ENCODE assay signal across 8 cellular contexts in genomic region chr10:11741608-11742007, GRCh38. TPM values are rescaled to one million over a fixed set of nuclear protein-coding genes. Genes with fewer than 3 reads are reported as not detected.
DNase-seq lines count a peak whose midpoint lies in the region; FAIRE-seq and TF ChIP-seq lines count a peak whose summit lies in the region.

No MANE protein-coding gene starts in this region.

- peaks cover 4% of the 10 kb centered on the region for H3K36me3 Mint-ChIP-seq in activated T-helper 2 cell treated with anti-CD3 and anti-CD28 coated beads, Interferon-gamma antibody, Interleukin-2, Interleukin-4, amounts not matched to agents 10 μg/mL and 5 μg/mL and 100 μg/mL, durations not matched to agents 14 hours and 24 hours and 36 hours (ENCODE audit: low read depth)

- H3K27ac ChIP-seq in left ventricle myocardium inferior (replicated peaks) (peak overlapping the region; percentile 94), muscle layer of duodenum (ENCODE audit: low read length) (no peak overlapping the region), vagina (no peak overlapping the region)

- peaks cover 27% of the 10 kb centered on the region for H3K27me3 Mint-ChIP-seq in activated T-helper 2 cell treated with anti-CD3 and anti-CD28 coated beads, Interferon-gamma antibody, Interleukin-2, Interleukin-4, amounts not matched to agents 10 μg/mL and 5 μg/mL and 100 μg/mL, durations not matched to agents 14 hours and 24 hours and 36 hours (ENCODE audit: low read depth)

- H3K4me1 Mint-ChIP-seq in activated T-helper 2 cell treated with anti-CD3 and anti-CD28 coated beads, Interferon-gamma antibody, Interleukin-2, Interleukin-4, amounts not matched to agents 10 μg/mL and 5 μg/mL and 100 μg/mL, durations not matched to agents 14 hours and 24 hours and 36 hours (ENCODE audit: low read depth): no peaks in the 10 kb centered on the region

- TF ChIP-seq CTCF in left ventricle myocardium inferior (IDR thresholded peaks at IDR 0.05; ENCODE audit: borderline replicate concordance): no peak
- no peak for TF ChIP-seq CTCF in bronchial epithelial cell (IDR thresholded peaks at IDR 0.05; ENCODE audit: insufficient read depth, low read length, severe bottlenecking)
- no peak for TF ChIP-seq CTCF in vagina (IDR thresholded peaks at IDR 0.05)

- TF ChIP-seq POLR2A in vagina (IDR thresholded peaks at IDR 0.05): no peak

- no peak overlapping the region for H3K4me3 Mint-ChIP-seq in activated T-helper 2 cell treated with anti-CD3 and anti-CD28 coated beads, Interferon-gamma antibody, Interleukin-2, Interleukin-4, amounts not matched to agents 10 μg/mL and 5 μg/mL and 100 μg/mL, durations not matched to agents 14 hours and 24 hours and 36 hours (ENCODE audit: low read depth)

- H3K4me3 ChIP-seq in left ventricle myocardium inferior (peak overlapping the region; percentile 76), bronchial epithelial cell (ENCODE audit: low read depth, low read length) (peak overlapping the region; percentile 62), muscle layer of duodenum (ENCODE audit: low read depth in 1 of 2, low read length in 2 of 2) (peak overlapping the region; percentile 48 to 64), vagina (peak overlapping the region; percentile 53 to 77)

- no peak for FAIRE-seq in bronchial epithelial cell (lab: Jason Lieb, UNC)

- no peaks in the 10 kb centered on the region for H3K9me3 ChIP-seq in left ventricle myocardium inferior (replicated peaks)
- no peaks in the 10 kb centered on the region for H3K9me3 ChIP-seq in muscle layer of duodenum (ENCODE audit: control insufficient read depth in 1 of 2, low read length in 2 of 2)
- no peaks in the 10 kb centered on the region for H3K9me3 ChIP-seq in vagina

- intact Hi-C loops in left ventricle myocardium inferior (cut with micrococcal nuclease) (no loop called here), cardiac septum (cut with DNase I) (loop anchor here (5.0 kb wide), 1 partner anchor 224 kb away; no protein-coding TSS in a partner anchor), vagina (cut with DNase I) (loop anchor here (5.0 kb wide), 1 partner anchor 129 kb away; the partner anchor contains the start of gene USP6NL)
- intact Hi-C loops in activated T-helper 2 cell treated with anti-CD3 and anti-CD28 coated beads, Interferon-gamma antibody, Interleukin-2, Interleukin-4, amounts not matched to agents 10 μg/mL and 5 μg/mL and 100 μg/mL, durations not matched to agents 14 hours and 24 hours and 36 hours (cut with micrococcal nuclease): no loop called here

- H3K4me1 ChIP-seq in left ventricle myocardium inferior (peaks cover 47% of the 10 kb centered on the region), muscle layer of duodenum (ENCODE audit: control insufficient read depth in 1 of 2, insufficient read depth in 2 of 2, low read length in 2 of 2) (peaks cover 0 to 11% of the 10 kb centered on the region in 2 donors), vagina (peaks cover 10% of the 10 kb centered on the region)

- peaks cover 5% of the 10 kb centered on the region for H3K9me3 Mint-ChIP-seq in activated T-helper 2 cell treated with anti-CD3 and anti-CD28 coated beads, Interferon-gamma antibody, Interleukin-2, Interleukin-4, amounts not matched to agents 10 μg/mL and 5 μg/mL and 100 μg/mL, durations not matched to agents 14 hours and 24 hours and 36 hours

- no peak for DNase-seq in left ventricle myocardium inferior
- no peak for DNase-seq in cardiac septum (ENCODE audit: low spot score)
- no peak for DNase-seq in bronchial epithelial cell (ENCODE audit: low read depth)
- DNase-seq in vagina (ENCODE audit: extremely low spot score in 2 of 2): no peak
- no peak for DNase-seq in activated T-helper 2 cell treated with anti-CD3 and anti-CD28 coated beads, Interferon-gamma antibody, Interleukin-2, Interleukin-4, amounts not matched to agents 10 μg/mL and 5 μg/mL and 100 μg/mL, durations not matched to agents 14 hours and 24 hours and 36 hours (ENCODE audit: low spot score)
- no peak for DNase-seq in NCI-H2029 treated with DMSO at 0.1 percent for 48 hours (lab: John Stamatoyannopoulos, UW)
- no peak for DNase-seq in activated CD4-positive, alpha-beta T cell treated with anti-CD3 and anti-CD28 coated beads for 48 hours

- H3K27me3 ChIP-seq in left ventricle myocardium inferior (ENCODE audit: low read depth): peaks cover 13% of the 10 kb centered on the region
- H3K27me3 ChIP-seq in bronchial epithelial cell (ENCODE audit: control insufficient read depth, insufficient read depth, low read length): no peaks in the 10 kb centered on the region
- H3K27me3 ChIP-seq in muscle layer of duodenum (ENCODE audit: low read depth, low read length): no peaks in the 10 kb centered on the region
- no peaks in the 10 kb centered on the region for H3K27me3 ChIP-seq in vagina

- H3K36me3 ChIP-seq in left ventricle myocardium inferior (no peaks in the 10 kb centered on the region), bronchial epithelial cell (ENCODE audit: control insufficient read depth, insufficient read depth, low read length) (no peaks in the 10 kb centered on the region), muscle layer of duodenum (ENCODE audit: control insufficient read depth in 1 of 2, insufficient read depth in 2 of 2, low read length in 2 of 2) (no peaks in the 10 kb centered on the region), vagina (no peaks in the 10 kb centered on the region)

- no peak overlapping the region for H3K27ac Mint-ChIP-seq in activated T-helper 2 cell treated with anti-CD3 and anti-CD28 coated beads, Interferon-gamma antibody, Interleukin-2, Interleukin-4, amounts not matched to agents 10 μg/mL and 5 μg/mL and 100 μg/mL, durations not matched to agents 14 hours and 24 hours and 36 hours

RNA-seq across cellular contexts. Expression of gene ECHDC3, which starts 0.6 kb away (rescaled TPM):
- total RNA-seq in left ventricle myocardium inferior (88.5 TPM), cardiac septum (35.1 TPM), bronchial epithelial cell (1.6 and 10.0 TPM in 2 replicates), vagina (44.2 TPM)
- 0.23 TPM in 1 of 2 replicates, not detected in the other for total RNA-seq in activated T-helper 2 cell treated with anti-CD3 and anti-CD28 coated beads, Interferon-gamma antibody, Interleukin-2, Interleukin-4, amounts not matched to agents 10 μg/mL and 5 μg/mL and 100 μg/mL, durations not matched to agents 14 hours and 24 hours and 36 hours

Comparison
In these comparisons a context has a peak if more than half of its experiments do, and no peak if none do; other contexts are left out.
1. intact Hi-C loops: an anchor here in cardiac septum (5.0 kb wide) and vagina (5.0 kb wide); none called in left ventricle myocardium inferior and activated T-helper 2 cell treated with anti-CD3 and anti-CD28 coated beads, Interferon-gamma antibody, Interleukin-2, Interleukin-4, amounts not matched to agents 10 μg/mL and 5 μg/mL and 100 μg/mL, durations not matched to agents 14 hours and 24 hours and 36 hours.